Comparison of ENCODE assay signal across 22 cellular contexts in the genomic region with DNA sequence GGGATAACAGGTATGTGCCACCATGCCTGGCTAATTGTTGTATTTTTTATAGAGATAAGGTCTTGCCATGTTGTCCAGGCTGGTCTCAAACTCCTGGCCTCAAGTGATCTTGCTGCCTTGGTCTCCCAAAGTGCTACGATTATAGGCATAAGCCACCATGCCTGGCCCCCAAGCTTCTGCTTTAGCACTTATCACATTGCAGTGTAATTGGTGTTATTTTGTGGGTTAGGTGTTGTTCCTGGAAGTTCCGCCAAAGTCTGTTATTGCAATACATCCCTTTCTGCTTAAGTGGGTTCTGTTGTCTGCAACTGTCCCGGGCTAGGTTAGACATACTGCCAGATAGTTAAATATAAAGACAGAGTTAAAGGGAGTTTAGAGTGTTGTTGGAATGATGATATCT.
"Had no signal": no experiment of that assay in that cellular context is flagged by ENCODE, and none has a peak within 500 bp of the region (broad histone marks: within the 10 kb centered on the region; RNA-seq: fewer than 3 reads in every experiment).

No MANE protein-coding gene starts in this region.

- H3K4me3 ChIP-seq: lower lobe of right lung, pancreas, psoas muscle, right lobe of liver, skin epidermis, stomach, suprapubic skin, tibial nerve had no signal

- H3K4me1 ChIP-seq: foreskin keratinocyte had no signal

- H3K9me3 ChIP-seq: lower lobe of right lung, pancreas, psoas muscle, right lobe of liver, stomach, suprapubic skin, tibial nerve had no signal

- H3K27me3 ChIP-seq: foreskin keratinocyte, pancreas, right lobe of liver, stomach, suprapubic skin, tibial nerve had no signal

- H3K36me3 ChIP-seq: pancreas, right lobe of liver, suprapubic skin had no signal

- DNase-seq: activated CD4-positive, alpha-beta T cell treated with anti-CD3 and anti-CD28 coated beads, Interleukin-2, amount 10 ng/mL, durations not matched to agents 7 days and 5 days; activated CD4-positive, CD25-positive, alpha-beta regulatory T cell treated with anti-CD3 and anti-CD28 coated beads, Interleukin-2, amount 50 U/mL, for 72 hours; activated effector memory CD4-positive, alpha-beta T cell treated with Interleukin-2 at 50 U/mL for 16 hours; activated naive CD4-positive, alpha-beta T cell treated with anti-CD3 and anti-CD28 coated beads for 36 hours; activated naive CD8-positive, alpha-beta T cell treated with anti-CD3 and anti-CD28 coated beads, Interleukin-2, amount 10 ng/mL, durations not matched to agents 7 days and 5 days; activated T-cell treated with anti-CD3 and anti-CD28 coated beads, Interleukin-2, amount 50 U/mL, for 4 hours; amniotic stem cell; foreskin keratinocyte; lower lobe of right lung; naive thymus-derived CD4-positive, alpha-beta T cell; pancreas; psoas muscle; right lobe of liver; stimulated activated CD4-positive, alpha-beta T cell treated with anti-CD3 and anti-CD28 coated beads, Interleukin-1b, Interleukin-23, amount 100 ng/mL, for 48 hours; stomach; T-helper 1 cell; WERI-Rb-1 had no signal

- H3K27ac ChIP-seq: foreskin keratinocyte, lower lobe of right lung, pancreas, psoas muscle, right lobe of liver, skin epidermis, stomach, suprapubic skin, tibial nerve, WERI-Rb-1 had no signal

- ATAC-seq: activated T-cell treated with anti-CD3 and anti-CD28 coated beads, Interleukin-2, amount 50 U/mL, for 4 hours; foreskin keratinocyte; left lobe of liver; lower lobe of right lung; naive thymus-derived CD4-positive, alpha-beta T cell; pancreas; psoas muscle; right lobe of liver; stimulated activated memory B cell treated with anti-CD40 and anti-IgM and Interleukin-4, amounts not matched to agents 10 μg/mL and 1 μg/mL and 100 μg/mL, for 72 hours had no signal
